In the genomic region with DNA sequence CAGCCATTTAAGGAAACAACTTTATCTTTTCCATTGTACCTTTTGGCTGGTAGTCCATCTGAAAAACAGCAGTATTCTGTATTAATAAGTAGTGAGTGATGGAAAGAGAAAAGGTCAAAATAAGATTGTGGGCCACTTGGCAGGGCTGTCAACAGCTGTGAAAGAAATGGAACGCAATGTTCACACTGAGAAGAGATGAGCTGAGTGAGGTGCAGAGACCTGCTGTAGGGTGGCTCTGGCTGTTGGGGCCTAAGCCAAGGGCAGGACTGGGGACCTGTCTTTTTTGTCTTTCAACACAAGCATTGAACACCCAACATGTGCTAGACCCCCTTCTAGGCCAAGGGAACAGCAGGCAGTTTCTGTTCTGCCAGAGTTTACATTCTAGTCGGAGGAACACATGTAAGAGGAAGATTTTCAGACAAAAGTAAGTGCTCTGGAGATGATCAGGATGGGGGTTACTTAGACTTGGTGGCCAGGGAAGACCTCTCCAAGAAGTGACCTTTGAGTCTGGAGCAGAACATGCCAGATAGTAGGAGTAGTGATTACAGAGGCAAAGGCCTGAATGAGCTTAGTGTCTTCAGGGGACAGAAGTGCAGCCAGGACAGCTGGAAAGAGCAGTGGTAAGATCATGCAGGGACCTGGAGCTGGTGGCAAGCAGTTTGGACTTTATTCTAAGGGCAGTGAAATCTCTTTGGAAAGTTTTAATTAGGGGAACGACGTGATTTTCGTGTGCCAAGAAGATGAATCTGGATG, we compare ENCODE assay signal across 21 cellular contexts. TPM values are rescaled to one million over a fixed set of nuclear protein-coding genes. Genes with fewer than 3 reads are reported as not detected.
"Had no signal": no experiment of that assay in that cellular context is flagged by ENCODE, and none has a peak within 500 bp of the region (broad histone marks: within the 10 kb centered on the region; RNA-seq: fewer than 3 reads in every experiment).

No MANE protein-coding gene starts in this region.

- DNase-seq: activated CD4-positive, alpha-beta T cell treated with anti-CD3 and anti-CD28 coated beads for 36 hours; activated CD4-positive, alpha-beta T cell treated with anti-CD3 and anti-CD28 coated beads, Interleukin-2, amount 50 U/mL, for 48 hours; activated naive CD4-positive, alpha-beta T cell treated with Interleukin-2 at 50 U/mL for 16 hours; dermis blood vessel endothelial cell; effector memory CD8-positive, alpha-beta T cell; esophagus squamous epithelium; glutamatergic neuron; kidney; left lung; naive B cell; ovary; stimulated activated naive CD4-positive, alpha-beta T cell; thyroid gland had no signal

- ATAC-seq: activated CD4-positive, alpha-beta T cell treated with anti-CD3 and anti-CD28 coated beads for 36 hours; effector memory CD8-positive, alpha-beta T cell; left lung; WTC11 had no signal

- H3K36me3 ChIP-seq: breast epithelium, ovary, thyroid gland had no signal

- H3K9me3 ChIP-seq: breast epithelium, esophagus squamous epithelium, left lung, ovary, thyroid gland had no signal

- H3K4me1 Mint-ChIP-seq: activated CD4-positive, alpha-beta T cell treated with anti-CD3 and anti-CD28 coated beads for 36 hours; WTC11 had no signal

- FAIRE-seq: astrocyte, kidney, TTC549 had no signal

- H3K4me1 ChIP-seq: breast epithelium, left lung, thyroid gland had no signal

- H3K4me3 ChIP-seq: breast epithelium, esophagus squamous epithelium, left lung, ovary, SK-N-MC, thyroid gland had no signal

- H3K27me3 Mint-ChIP-seq: activated CD4-positive, alpha-beta T cell treated with anti-CD3 and anti-CD28 coated beads for 36 hours; effector memory CD8-positive, alpha-beta T cell; naive B cell had no signal

- H3K27ac Mint-ChIP-seq: activated CD4-positive, alpha-beta T cell treated with anti-CD3 and anti-CD28 coated beads for 36 hours; effector memory CD8-positive, alpha-beta T cell; T-helper 2 cell treated with Interferon-gamma antibody and Interleukin-4, amounts not matched to agents 5 μg/mL and 100 μg/mL, for 36 hours; WTC11 had no signal

- H3K4me3 Mint-ChIP-seq: activated CD4-positive, alpha-beta T cell treated with anti-CD3 and anti-CD28 coated beads for 36 hours; effector memory CD8-positive, alpha-beta T cell; naive B cell; T-helper 2 cell treated with Interferon-gamma antibody and Interleukin-4, amounts not matched to agents 5 μg/mL and 100 μg/mL, for 36 hours; WTC11 had no signal

- H3K27ac ChIP-seq: breast epithelium, esophagus squamous epithelium, left lung, ovary, SK-N-MC, thyroid gland had no signal

- H3K27me3 ChIP-seq: breast epithelium, esophagus squamous epithelium, left lung, ovary, thyroid gland had no signal

RNA-seq across cellular contexts. Expression of a gene that starts 31.4 kb away (rescaled TPM):
- total RNA-seq: activated CD4-positive, alpha-beta T cell treated with anti-CD3 and anti-CD28 coated beads for 36 hours; cerebellum; dermis blood vessel endothelial cell; mononuclear cell; thyroid gland; WTC11 had no signal
